In genomic region chr11:42812960-42813359, GRCh38 we compare ENCODE assay signal across 7 cellular contexts.
"Had no signal": no experiment of that assay in that cellular context is flagged by ENCODE, and none has a peak within 500 bp of the region (broad histone marks: within the 10 kb centered on the region; RNA-seq: fewer than 3 reads in every experiment).

No MANE protein-coding gene starts in this region.

- FAIRE-seq: HepG2, HTR-8/SVneo had no signal

- DNase-seq: IMR-90, KBM-7, KG1 had no signal

- H3K4me1 Mint-ChIP-seq: IgD-negative memory B cell had no signal

- H3K27ac ChIP-seq: HL-60 had no signal

- H3K27ac Mint-ChIP-seq: IgD-negative memory B cell had no signal

- H3K36me3 Mint-ChIP-seq: IgD-negative memory B cell had no signal

- H3K4me3 Mint-ChIP-seq: IgD-negative memory B cell had no signal

- H3K27me3 Mint-ChIP-seq: IgD-negative memory B cell had no signal

- ATAC-seq: HepG2 had no signal
